27 cellular contexts compared by ENCODE assay signal in the genomic region with DNA sequence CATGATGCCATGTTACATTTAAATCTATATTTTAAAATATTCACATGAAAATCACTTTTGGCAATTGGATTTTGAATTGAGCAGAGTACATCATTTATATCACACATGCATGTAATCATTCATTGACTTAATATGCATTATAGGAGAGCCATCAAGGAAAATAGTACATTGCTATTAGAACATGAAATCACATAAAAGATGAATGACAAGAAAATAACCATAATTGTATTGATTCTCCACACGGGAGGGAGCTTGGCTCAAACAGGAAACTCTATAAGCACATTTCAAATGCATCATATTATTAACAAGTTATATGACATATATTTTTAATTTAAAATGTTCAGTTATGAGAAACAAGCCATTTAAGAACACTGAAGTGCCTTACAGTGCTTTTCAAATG.
"Had no signal": no experiment of that assay in that cellular context is flagged by ENCODE, and none has a peak within 500 bp of the region (broad histone marks: within the 10 kb centered on the region; RNA-seq: fewer than 3 reads in every experiment).

No MANE protein-coding gene starts in this region.

- DNase-seq: naive thymus-derived CD8-positive, alpha-beta T cell; nephron progenitor cell; occipital lobe; ovary; posterior cingulate gyrus; psoas muscle; retina; right lobe of liver; sigmoid colon; small intestine; stimulated activated CD4-positive, alpha-beta T cell treated with anti-CD3 and anti-CD28 coated beads, Interleukin-15, amount 100 ng/mL, for 24 hours; stimulated activated CD4-positive, alpha-beta T cell treated with anti-CD3 and anti-CD28 coated beads, Interleukin-2, amount 100 ng/mL, for 24 hours; stimulated activated CD4-positive, alpha-beta T cell treated with anti-CD3 and anti-CD28 coated beads, Interleukin-2, amount 100 ng/mL, for 48 hours; stimulated activated CD4-positive, alpha-beta T cell treated with anti-CD3 and anti-CD28 coated beads, Interleukin-4, amount 100 ng/mL, for 24 hours; stimulated activated naive B cell treated with anti-CD40 and anti-IgM and Interleukin-4, amounts not matched to agents 10 μg/mL and 1 μg/mL and 100 μg/mL, for 72 hours; stimulated activated naive CD4-positive, alpha-beta T cell treated with Interleukin-2 at 50 U/mL for 16 hours; stomach; thyroid gland; trophoblast cell; upper lobe of left lung had no signal

- H3K79me2 ChIP-seq: parathyroid adenoma had no signal

- FAIRE-seq: small intestine, urothelium cell line had no signal

- H2AFZ ChIP-seq: neural progenitor cell, parathyroid adenoma had no signal

- H3K4me1 ChIP-seq: neural progenitor cell, parathyroid adenoma, psoas muscle, right atrium auricular region, right lobe of liver, sigmoid colon, stomach, thyroid gland, tibial nerve, upper lobe of left lung, vagina had no signal

- H3K27ac ChIP-seq: neural progenitor cell, ovary, parathyroid adenoma, psoas muscle, right atrium auricular region, right lobe of liver, sigmoid colon, stomach, thoracic aorta, thyroid gland, tibial nerve, upper lobe of left lung, vagina had no signal

- H3K4me3 ChIP-seq: neural progenitor cell, ovary, psoas muscle, right atrium auricular region, right lobe of liver, sigmoid colon, stomach, thoracic aorta, thyroid gland, tibial nerve, upper lobe of left lung, vagina had no signal

- H3K36me3 ChIP-seq: neural progenitor cell, ovary, right atrium auricular region, right lobe of liver, sigmoid colon, stomach, thoracic aorta, thyroid gland, tibial nerve, upper lobe of left lung, vagina had no signal

- H3K4me2 ChIP-seq: neural progenitor cell had no signal

- H3K27me3 ChIP-seq: neural progenitor cell, ovary, right atrium auricular region, right lobe of liver, sigmoid colon, stomach, thyroid gland, tibial nerve, upper lobe of left lung, vagina had no signal

- H3K9ac ChIP-seq: neural progenitor cell, parathyroid adenoma had no signal

- H3K9me3 ChIP-seq: ovary, psoas muscle, right atrium auricular region, right lobe of liver, sigmoid colon, thoracic aorta, thyroid gland, tibial nerve, upper lobe of left lung, vagina had no signal
